7 cellular contexts compared by ENCODE assay signal in the genomic region with DNA sequence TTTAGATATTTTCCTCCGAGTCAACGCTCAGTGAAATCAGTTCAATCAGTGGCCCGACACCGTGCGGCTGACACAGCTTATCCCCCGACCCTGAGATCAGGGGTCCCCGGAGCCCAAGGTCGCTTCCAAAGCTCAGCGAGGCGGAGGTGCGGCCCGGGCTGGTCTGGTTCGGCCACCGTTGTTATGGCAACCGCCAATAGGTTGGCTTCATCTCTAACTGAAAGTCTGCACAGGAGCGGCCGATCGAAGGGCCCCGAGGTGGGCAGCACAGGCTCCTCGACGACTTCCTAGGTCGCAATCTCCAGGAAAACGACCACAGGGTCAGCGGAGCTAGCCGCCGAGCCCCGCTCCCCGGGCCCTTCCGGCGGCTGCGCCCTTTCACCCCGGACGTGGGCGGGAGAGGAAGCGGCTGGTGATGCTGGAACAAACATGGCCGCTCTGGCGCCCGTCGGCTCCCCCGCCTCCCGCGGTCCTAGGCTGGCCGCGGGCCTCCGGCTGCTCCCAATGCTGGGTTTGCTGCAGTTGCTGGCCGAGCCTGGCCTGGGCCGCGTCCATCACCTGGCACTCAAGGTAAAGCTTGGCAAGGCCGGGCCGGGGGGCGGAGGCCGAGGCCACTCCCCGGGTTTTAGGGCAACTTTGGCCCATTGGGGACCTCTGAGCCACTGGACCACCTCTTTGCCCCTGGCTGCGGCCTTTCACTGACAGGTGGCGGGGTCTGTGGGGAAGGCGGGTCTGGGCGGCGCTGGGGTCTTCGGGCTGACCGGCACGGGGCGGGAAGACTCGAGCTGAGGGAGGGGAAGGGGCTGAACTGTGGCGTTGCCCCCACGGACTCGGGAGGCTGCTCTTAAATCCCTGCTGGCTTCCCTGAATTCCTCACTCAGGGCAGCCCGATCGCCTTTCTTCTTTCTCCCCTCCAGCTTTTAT. TPM values are rescaled to one million over a fixed set of nuclear protein-coding genes. Genes with fewer than 3 reads are reported as not detected.
DNase-seq lines count a peak whose midpoint lies in the region; ATAC-seq, FAIRE-seq and TF ChIP-seq lines count a peak whose summit lies in the region.

A gene (plus strand): TSS at position 403 of the 924 bp plus-strand sequence. CDS start 27 bp downstream, at position 430.

- H3K4me1 ChIP-seq in kidney (ENCODE audit: control insufficient read depth in 1 of 2, insufficient read depth in 1 of 2, low read depth in 1 of 2, low read length in 2 of 2) = peaks cover 6 to 15% of the 10 kb centered on the region in 2 donors

- TF ChIP-seq POLR2A in GM15510 (IDR thresholded peaks at IDR 0.05; ENCODE audit: borderline replicate concordance, extremely low read depth, insufficient read length) = peak; percentile 79

- peak within 1 kb of the TSS; percentile 93 to 98 for H3K4me3 ChIP-seq in kidney (ENCODE audit: low read length in 2 of 2)

- peak; percentile 70 for DNase-seq in NCI-H2171 (lab: John Stamatoyannopoulos, UW)
- DNase-seq in cerebellar cortex (ENCODE audit: low spot score) = peak; percentile 74
- peak; percentile 94 for DNase-seq in kidney
- DNase-seq in stimulated activated CD4-positive, alpha-beta T cell treated with anti-CD3 and anti-CD28 coated beads, Interleukin-15, amount 100 ng/mL, for 1 hour (ENCODE audit: low read depth in 1 of 2, low spot score in 1 of 2) = peak; percentile 61 to 65

- intact Hi-C loops in kidney (cut with DNase I) = no loop called here

- H3K9me3 ChIP-seq in kidney (ENCODE audit: control insufficient read depth in 1 of 2, low read length in 2 of 2) = no peaks in the 10 kb centered on the region

- ATAC-seq in HG02870 (IDR thresholded peaks at IDR 0.05; ENCODE audit: unreplicated experiment) = peak; percentile 79
- ATAC-seq in activated CD4-positive, CD25-positive, alpha-beta regulatory T cell treated with anti-CD3 and anti-CD28 coated beads, Interleukin-2, amount 50 U/mL, for 24 hours = peak; percentile 89

- H3K9ac ChIP-seq in kidney (ENCODE audit: low read length in 2 of 2) = peak within 1 kb of the TSS; percentile 77 to 94

- peak within 1 kb of the TSS; percentile 89 to 90 for H3K27ac ChIP-seq in kidney (ENCODE audit: low read depth in 2 of 2, low read length in 2 of 2)

- FAIRE-seq in kidney (lab: Jason Lieb, UNC) = no peak

- no peaks in the 10 kb centered on the region for H3K36me3 ChIP-seq in kidney (ENCODE audit: control insufficient read depth in 1 of 2, insufficient read depth in 2 of 2, low read length in 2 of 2)

- no peak for TF ChIP-seq CTCF in kidney (IDR thresholded peaks at IDR 0.05; ENCODE audit: borderline replicate concordance, extremely low read depth, insufficient read depth)

RNA-seq across cellular contexts. Expression of the gene that starts here (rescaled TPM):
- 45.6 TPM for total RNA-seq in kidney
- 18.0 TPM for polyA plus RNA-seq in kidney (ENCODE audit: insufficient read depth, low read depth, low replicate concordance)

Comparison
In these comparisons a context has a peak if more than half of its experiments do, and no peak if none do; other contexts are left out.
1. Peak in every context shown above with its lines: DNase-seq, ATAC-seq, H3K4me3 ChIP-seq and H3K27ac ChIP-seq.